In the genomic region with DNA sequence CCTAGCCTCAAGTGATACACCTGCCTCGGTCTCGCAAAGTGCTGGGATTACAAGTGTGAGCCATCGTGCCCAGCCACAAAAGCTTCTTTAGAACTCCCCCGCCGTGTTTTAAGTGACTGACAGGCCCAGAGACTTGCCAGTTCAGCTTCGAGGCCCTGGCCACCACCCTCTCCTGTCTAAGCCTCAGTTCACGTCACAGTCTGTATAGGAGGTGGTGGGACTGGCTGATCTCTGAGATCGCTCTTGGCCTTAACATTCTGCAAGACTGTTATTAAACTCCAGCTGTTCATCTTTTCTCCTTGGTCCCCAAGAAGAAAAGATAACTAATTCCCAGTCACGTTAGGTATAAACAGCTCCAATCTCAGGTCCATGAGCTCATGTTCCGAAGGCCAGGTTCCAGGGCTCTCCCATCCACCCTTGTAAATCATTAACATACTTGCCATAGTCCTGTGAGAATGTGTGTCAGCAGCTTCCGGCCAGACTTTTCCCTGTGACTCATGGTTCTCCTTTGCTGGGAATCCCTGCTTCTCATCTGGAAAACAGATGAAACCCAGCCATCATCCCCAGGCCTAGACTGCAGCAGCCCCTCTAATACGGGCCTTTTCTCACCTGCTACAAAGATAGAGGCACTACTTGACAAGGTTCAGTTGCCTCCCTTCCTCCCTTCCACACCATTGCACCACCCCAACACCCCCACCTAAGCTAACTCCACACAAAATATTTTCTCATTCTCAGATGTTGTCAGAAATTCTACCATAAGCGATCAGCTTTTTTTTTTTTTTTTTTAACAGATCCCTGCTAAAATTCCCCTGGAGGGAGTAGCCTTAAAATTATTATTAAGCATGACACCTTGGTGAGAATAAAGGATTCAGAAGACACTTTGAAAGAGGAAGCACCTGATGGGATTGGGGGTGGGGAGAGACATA, we compare ENCODE assay signal across 8 cellular contexts. TPM values are rescaled to one million over a fixed set of nuclear protein-coding genes. Genes with fewer than 3 reads are reported as not detected.
DNase-seq lines count a peak whose midpoint lies in the region; ATAC-seq and TF ChIP-seq lines count a peak whose summit lies in the region.

No MANE protein-coding gene starts in this region.

- H3K9ac ChIP-seq in HCT116 (ENCODE audit: low read length) (peak overlapping the region; percentile 61), smooth muscle cell (ENCODE audit: low read depth) (peak overlapping the region; percentile 63)

- CTCF ChIA-PET in HCT116 (lab: Charles Lee) = interaction anchor here (0.8 to 1.2 kb wide), 3 partner anchors 37 to 195 kb away, joined by 3 to 8 read pairs (median 4); no protein-coding TSS in a partner anchor

- ATAC-seq in HCT116 = peak; percentile 82
- no peak for ATAC-seq in activated naive CD8-positive, alpha-beta T cell treated with anti-CD3 and anti-CD28 coated beads, Interleukin-2, amount 50 U/mL, for 24 hours
- no peak for ATAC-seq in stimulated activated naive CD8-positive, alpha-beta T cell treated with anti-CD3 and anti-CD28 coated beads, Interleukin-15, Interleukin-2, amounts not matched to agents 100 U/mL and 50 U/mL, for 24 hours
- ATAC-seq in HG03196 (IDR thresholded peaks at IDR 0.05; ENCODE audit: unreplicated experiment) = no peak
- ATAC-seq in GM21786 (IDR thresholded peaks at IDR 0.05; ENCODE audit: unreplicated experiment) = no peak

- H3K27ac Mint-ChIP-seq in activated naive CD8-positive, alpha-beta T cell treated with anti-CD3 and anti-CD28 coated beads, Interleukin-2, amount 50 U/mL, for 24 hours = peak overlapping the region; percentile 82

- H3K4me3 Mint-ChIP-seq in activated naive CD8-positive, alpha-beta T cell treated with anti-CD3 and anti-CD28 coated beads, Interleukin-2, amount 50 U/mL, for 24 hours = peak overlapping the region; percentile 40

- TSS peak; percentile 67 for BruUV-seq in HCT116 (replicated peaks; lab: Mats Ljungman, UMichigan)

- H3K9me2 ChIP-seq in HCT116 (ENCODE audit: insufficient read depth) = no peaks in the 10 kb centered on the region

- DNase-seq in HCT116 (ENCODE audit: low read depth, low spot score) (peak; percentile 92), hepatic stellate cell (ENCODE audit: low spot score) (peak; percentile 92), smooth muscle cell (lab: John Stamatoyannopoulos, UW; ENCODE audit: unreplicated experiment) (peak; percentile 24), NCI-H1930 (lab: John Stamatoyannopoulos, UW) (no peak)
- no peak for DNase-seq in activated naive CD8-positive, alpha-beta T cell treated with anti-CD3 and anti-CD28 coated beads, Interleukin-2, amount 50 U/mL, for 24 hours
- DNase-seq in stimulated activated naive CD8-positive, alpha-beta T cell treated with anti-CD3 and anti-CD28 coated beads, Interleukin-15, Interleukin-2, amounts not matched to agents 100 U/mL and 50 U/mL, for 24 hours = no peak

- H3K27me3 ChIP-seq in HCT116 (ENCODE audit: insufficient read depth, low read length) = no peaks in the 10 kb centered on the region
- H3K27me3 ChIP-seq in smooth muscle cell (ENCODE audit: low read depth) = no peaks in the 10 kb centered on the region

- H3K36me3 ChIP-seq in HCT116 (ENCODE audit: control insufficient read depth in 1 of 2, insufficient read depth in 2 of 2, low read length in 2 of 2) (no peaks in the 10 kb centered on the region), smooth muscle cell (ENCODE audit: low read depth) (no peaks in the 10 kb centered on the region)

- H3F3A ChIP-seq in smooth muscle cell (ENCODE audit: low read depth) = peaks cover 20% of the 10 kb centered on the region

- intact Hi-C loops in HCT116 (cut with micrococcal nuclease) = no loop called here

- no peaks in the 10 kb centered on the region for H3K9me3 ChIP-seq in HCT116 (ENCODE audit: control insufficient read depth in 1 of 2, insufficient read depth in 1 of 2, low read depth in 1 of 2, low read length in 2 of 2)
- no peaks in the 10 kb centered on the region for H3K9me3 ChIP-seq in smooth muscle cell (replicated peaks; ENCODE audit: low read depth)

- 10% methylated on average over 13 of the region's 13 CpGs for WGBS in smooth muscle cell (ENCODE audit: low lambda C conversion rate)

- TF ChIP-seq CTCF in HCT116 (IDR thresholded peaks at IDR 0.05 in 2 of 3, conservative IDR thresholded peaks at IDR 0.05 in 1 of 3; ENCODE audit: borderline replicate concordance in 1 of 3, insufficient read depth in 1 of 3, low read depth in 2 of 3, low read length in 2 of 3) (no peak), smooth muscle cell (IDR thresholded peaks at IDR 0.05; ENCODE audit: borderline replicate concordance, insufficient read depth, poor library complexity, severe bottlenecking) (no peak)

- peak overlapping the region; percentile 97 for H3K27ac ChIP-seq in HCT116 (ENCODE audit: low read depth, low read length)
- H3K27ac ChIP-seq in smooth muscle cell (ENCODE audit: low read depth) = peak overlapping the region; percentile 96

- RAD21 ChIA-PET in HCT116 (lab: Charles Lee; ENCODE audit: low non-redundant PET in 1 of 2, low total read pairs in 2 of 2, uncharacterized antibody in 2 of 2, unreplicated experiment in 2 of 2) = no interaction called here

- H3K36me3 Mint-ChIP-seq in activated naive CD8-positive, alpha-beta T cell treated with anti-CD3 and anti-CD28 coated beads, Interleukin-2, amount 50 U/mL, for 24 hours (ENCODE audit: low read depth) = no peaks in the 10 kb centered on the region

- H3K79me2 ChIP-seq in HCT116 (ENCODE audit: insufficient read depth, low read length) = no peaks in the 10 kb centered on the region
- no peaks in the 10 kb centered on the region for H3K79me2 ChIP-seq in smooth muscle cell (ENCODE audit: low read depth)

- no peaks in the 10 kb centered on the region for H3K9me3 Mint-ChIP-seq in activated naive CD8-positive, alpha-beta T cell treated with anti-CD3 and anti-CD28 coated beads, Interleukin-2, amount 50 U/mL, for 24 hours

- H3K4me3 ChIP-seq in HCT116 (replicated peaks in 1 of 2; ENCODE audit: low read depth in 1 of 2, low read length in 2 of 2) = peak overlapping the region; percentile 22 to 49
- no peak overlapping the region for H3K4me3 ChIP-seq in smooth muscle cell

- H3K4me1 Mint-ChIP-seq in activated naive CD8-positive, alpha-beta T cell treated with anti-CD3 and anti-CD28 coated beads, Interleukin-2, amount 50 U/mL, for 24 hours = peaks cover 28% of the 10 kb centered on the region

- POLR2A ChIA-PET in HCT116 (lab: Charles Lee) = interaction anchor here (0.6 to 2.2 kb wide), 3 partner anchors 20 to 97 kb away, joined by 4 to 6 read pairs (median 4); partner anchors contain the start of gene NUP50

- H3K27me3 Mint-ChIP-seq in activated naive CD8-positive, alpha-beta T cell treated with anti-CD3 and anti-CD28 coated beads, Interleukin-2, amount 50 U/mL, for 24 hours = no peaks in the 10 kb centered on the region

- H3K4me1 ChIP-seq in HCT116 (ENCODE audit: control insufficient read depth in 1 of 2, insufficient read depth in 2 of 2, low read length in 2 of 2) (peaks cover 40 to 67% of the 10 kb centered on the region in 2 experiments), smooth muscle cell (ENCODE audit: low read depth) (peaks cover under 1% of the 10 kb centered on the region)

- no peaks in the 10 kb centered on the region for H4K20me1 ChIP-seq in HCT116 (ENCODE audit: insufficient read depth)
- no peaks in the 10 kb centered on the region for H4K20me1 ChIP-seq in smooth muscle cell (ENCODE audit: low read depth)

- no peak for TF ChIP-seq POLR2A in HCT116 (IDR thresholded peaks at IDR 0.05; ENCODE audit: borderline replicate concordance, extremely low read depth, insufficient read depth, insufficient read length)

- peak overlapping the region; percentile 55 for H2AFZ ChIP-seq in HCT116 (ENCODE audit: low read depth, low read length, poor library complexity, severe bottlenecking)
- no peak overlapping the region for H2AFZ ChIP-seq in smooth muscle cell (ENCODE audit: low read depth)

- peak overlapping the region; percentile 80 for H3K4me2 ChIP-seq in HCT116 (ENCODE audit: low read length)
- peak overlapping the region; percentile 40 for H3K4me2 ChIP-seq in smooth muscle cell

- no peak for TF ChIP-seq RAD21 in HCT116 (IDR thresholded peaks at IDR 0.05; ENCODE audit: low read depth)

TF ChIP-seq in HCT116, 20 proteins besides CTCF, POLR2A, EP300 and RAD21 (continues in another document):
- TF ChIP-seq, protein P1, sequence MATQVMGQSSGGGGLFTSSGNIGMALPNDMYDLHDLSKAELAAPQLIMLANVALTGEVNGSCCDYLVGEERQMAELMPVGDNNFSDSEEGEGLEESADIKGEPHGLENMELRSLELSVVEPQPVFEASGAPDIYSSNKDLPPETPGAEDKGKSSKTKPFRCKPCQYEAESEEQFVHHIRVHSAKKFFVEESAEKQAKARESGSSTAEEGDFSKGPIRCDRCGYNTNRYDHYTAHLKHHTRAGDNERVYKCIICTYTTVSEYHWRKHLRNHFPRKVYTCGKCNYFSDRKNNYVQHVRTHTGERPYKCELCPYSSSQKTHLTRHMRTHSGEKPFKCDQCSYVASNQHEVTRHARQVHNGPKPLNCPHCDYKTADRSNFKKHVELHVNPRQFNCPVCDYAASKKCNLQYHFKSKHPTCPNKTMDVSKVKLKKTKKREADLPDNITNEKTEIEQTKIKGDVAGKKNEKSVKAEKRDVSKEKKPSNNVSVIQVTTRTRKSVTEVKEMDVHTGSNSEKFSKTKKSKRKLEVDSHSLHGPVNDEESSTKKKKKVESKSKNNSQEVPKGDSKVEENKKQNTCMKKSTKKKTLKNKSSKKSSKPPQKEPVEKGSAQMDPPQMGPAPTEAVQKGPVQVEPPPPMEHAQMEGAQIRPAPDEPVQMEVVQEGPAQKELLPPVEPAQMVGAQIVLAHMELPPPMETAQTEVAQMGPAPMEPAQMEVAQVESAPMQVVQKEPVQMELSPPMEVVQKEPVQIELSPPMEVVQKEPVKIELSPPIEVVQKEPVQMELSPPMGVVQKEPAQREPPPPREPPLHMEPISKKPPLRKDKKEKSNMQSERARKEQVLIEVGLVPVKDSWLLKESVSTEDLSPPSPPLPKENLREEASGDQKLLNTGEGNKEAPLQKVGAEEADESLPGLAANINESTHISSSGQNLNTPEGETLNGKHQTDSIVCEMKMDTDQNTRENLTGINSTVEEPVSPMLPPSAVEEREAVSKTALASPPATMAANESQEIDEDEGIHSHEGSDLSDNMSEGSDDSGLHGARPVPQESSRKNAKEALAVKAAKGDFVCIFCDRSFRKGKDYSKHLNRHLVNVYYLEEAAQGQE (IDR thresholded peaks at IDR 0.05; ENCODE audit: low read depth) = no peak
- TF ChIP-seq ELF1 (IDR thresholded peaks at IDR 0.05; ENCODE audit: borderline replicate concordance, low read depth) (no peak), CEBPB (IDR thresholded peaks at IDR 0.05; ENCODE audit: low read depth) (no peak; the same call in 1 of the 2 replicates), ZNF274 (IDR thresholded peaks at IDR 0.05; ENCODE audit: low read depth, low read length) (no peak)

RNA-seq across cellular contexts. Expression of gene KIAA0930, which starts 5.6 kb away (rescaled TPM):
- total RNA-seq in HCT116 (2021; ENCODE audit: unreplicated experiment) = 60.9 TPM
- 38.5 and 42.6 TPM in 2 replicates for polyA plus RNA-seq in HCT116 (2012)
- 35.9 and 44.8 TPM in 2 replicates for total RNA-seq in smooth muscle cell
- polyA plus RNA-seq in smooth muscle cell = 37.6 and 49.0 TPM in 2 replicates

RNA-seq across cellular contexts. Expression of gene UPK3A, which starts 38.4 kb away (rescaled TPM):
- total RNA-seq in HCT116 (2021; ENCODE audit: unreplicated experiment) = not detected
- polyA plus RNA-seq in HCT116 (2012) = 0.12 and 0.16 TPM in 2 replicates
- not detected in 2 replicates for total RNA-seq in smooth muscle cell
- polyA plus RNA-seq in smooth muscle cell = not detected in 2 replicates

Comparison
In these comparisons a context has a peak if more than half of its experiments do, and no peak if none do; other contexts are left out.
1. DNase-seq: peak in HCT116 (single experiment), hepatic stellate cell (single experiment) and smooth muscle cell (single experiment); none in activated naive CD8-positive, alpha-beta T cell treated with anti-CD3 and anti-CD28 coated beads, Interleukin-2, amount 50 U/mL, for 24 hours (single experiment), stimulated activated naive CD8-positive, alpha-beta T cell treated with anti-CD3 and anti-CD28 coated beads, Interleukin-15, Interleukin-2, amounts not matched to agents 100 U/mL and 50 U/mL, for 24 hours (single experiment) and NCI-H1930 (0 of 2).